ENCODE assay signal across 8 cellular contexts in the genomic region with DNA sequence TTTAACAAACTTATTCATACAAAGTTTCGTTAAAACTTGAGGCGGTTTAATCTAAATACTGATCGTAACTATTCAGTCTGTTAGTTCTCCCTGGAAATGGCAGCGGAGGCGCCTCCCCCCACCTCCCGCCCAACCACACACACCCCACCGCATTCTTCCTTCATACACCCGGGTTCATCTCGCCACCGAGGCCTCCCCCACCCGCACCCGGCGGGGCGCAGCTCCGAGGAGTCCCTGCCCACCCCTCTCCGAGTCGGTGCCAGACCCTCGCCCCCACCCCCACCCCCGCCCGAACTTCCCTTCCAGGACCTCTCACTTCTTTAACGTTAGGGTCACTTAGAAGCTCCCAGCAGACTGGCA. TPM values are rescaled to one million over a fixed set of nuclear protein-coding genes. Genes with fewer than 3 reads are reported as not detected.
DNase-seq lines count a peak whose midpoint lies in the region; ATAC-seq and TF ChIP-seq lines count a peak whose summit lies in the region.

No MANE protein-coding gene starts in this region.

- H4K20me1 ChIP-seq in Karpas-422 (ENCODE audit: insufficient read depth, low read depth, low read length) = peaks cover 18% of the 10 kb centered on the region; the same call in 1 of the 2 replicates

- no peak overlapping the region for H2AFZ ChIP-seq in Karpas-422 (ENCODE audit: low read length)

- no peaks in the 10 kb centered on the region for H3K36me3 ChIP-seq in Karpas-422 (ENCODE audit: insufficient read depth, low read length)
- H3K36me3 ChIP-seq in psoas muscle (ENCODE audit: insufficient read depth in 1 of 2, low read depth in 1 of 2) = no peaks in the 10 kb centered on the region

- no peaks in the 10 kb centered on the region for H3K9me3 ChIP-seq in Karpas-422 (ENCODE audit: low read length)
- H3K9me3 ChIP-seq in psoas muscle = no peaks in the 10 kb centered on the region

- H3K4me3 ChIP-seq in Karpas-422 (ENCODE audit: low read length) (peak overlapping the region; percentile 78), psoas muscle (peak overlapping the region; percentile 92)

- H3K27ac Mint-ChIP-seq in activated T-cell treated with anti-CD3 and anti-CD28 coated beads, Interleukin-2, amount 50 U/mL, for 24 hours = no peak overlapping the region

- H3K4me1 ChIP-seq in Karpas-422 (ENCODE audit: low read length) = peaks cover 60% of the 10 kb centered on the region
- peaks cover 10% of the 10 kb centered on the region for H3K4me1 ChIP-seq in psoas muscle

- H3K9me2 ChIP-seq in Karpas-422 (replicated peaks; ENCODE audit: insufficient read depth, low read length) = no peaks in the 10 kb centered on the region

- H3K27me3 Mint-ChIP-seq in activated T-cell treated with anti-CD3 and anti-CD28 coated beads, Interleukin-2, amount 50 U/mL, for 24 hours = peaks cover 58% of the 10 kb centered on the region

- peaks cover 48% of the 10 kb centered on the region for H3K4me1 Mint-ChIP-seq in activated T-cell treated with anti-CD3 and anti-CD28 coated beads, Interleukin-2, amount 50 U/mL, for 24 hours (ENCODE audit: low read depth)

- peak overlapping the region; percentile 86 for H3K9ac ChIP-seq in Karpas-422 (ENCODE audit: low read length)

- H3K4me2 ChIP-seq in Karpas-422 (ENCODE audit: low read depth, low read length, poor library complexity, severe bottlenecking) = peak overlapping the region; percentile 82

- intact Hi-C loops in head of caudate nucleus (cut with DNase I) = no loop called here
- intact Hi-C loops in psoas muscle (cut with DNase I) = loop anchor here (1.0 to 10.0 kb wide), 4 partner anchors 37 to 121 kb away; no protein-coding TSS in a partner anchor

- H3K27ac ChIP-seq in Karpas-422 (ENCODE audit: low read length) (peak overlapping the region; percentile 95), psoas muscle (peak overlapping the region; percentile 91)

- WGBS in psoas muscle, 3 donors = 0 to 1% (median 0%) methylated on average over 21 of the region's 21 CpGs

- H3K36me3 Mint-ChIP-seq in activated T-cell treated with anti-CD3 and anti-CD28 coated beads, Interleukin-2, amount 50 U/mL, for 24 hours (ENCODE audit: low read depth) = peaks cover 8% of the 10 kb centered on the region

- H3K9me3 Mint-ChIP-seq in activated T-cell treated with anti-CD3 and anti-CD28 coated beads, Interleukin-2, amount 50 U/mL, for 24 hours = no peaks in the 10 kb centered on the region

- H3K27me3 ChIP-seq in Karpas-422 (ENCODE audit: low read length) = no peaks in the 10 kb centered on the region
- H3K27me3 ChIP-seq in psoas muscle (ENCODE audit: insufficient read depth in 3 of 3, low read length in 2 of 3) = no peaks in the 10 kb centered on the region

- peak overlapping the region; percentile 88 for H3K4me3 Mint-ChIP-seq in activated T-cell treated with anti-CD3 and anti-CD28 coated beads, Interleukin-2, amount 50 U/mL, for 24 hours

- no peak for TF ChIP-seq CTCF in psoas muscle (IDR thresholded peaks at IDR 0.05)

- H3K79me2 ChIP-seq in Karpas-422 (ENCODE audit: low read length) = peaks cover 35% of the 10 kb centered on the region

- ATAC-seq in psoas muscle (no peak), GM21390 (IDR thresholded peaks at IDR 0.05; ENCODE audit: unreplicated experiment) (no peak), HG03139 (IDR thresholded peaks at IDR 0.05; ENCODE audit: unreplicated experiment) (no peak), HG03565 (IDR thresholded peaks at IDR 0.05; ENCODE audit: unreplicated experiment) (no peak)

- DNase-seq in DMS53 treated with DMSO at 0.1 percent for 48 hours (lab: John Stamatoyannopoulos, UW; ENCODE audit: unreplicated experiment) = peak; percentile 73
- DNase-seq in Karpas-422 = no peak
- DNase-seq in activated T-cell treated with anti-CD3 and anti-CD28 coated beads, Interleukin-2, amount 50 U/mL, for 24 hours = no peak
- peak in 32 of 42 donors; percentile 29 to 75 (median 51) for DNase-seq in head of caudate nucleus
- DNase-seq in psoas muscle = peak; percentile 30 to 61

RNA-seq across cellular contexts. Expression of a gene that starts 0.9 kb away (rescaled TPM):
- total RNA-seq in Karpas-422 (2014; rRNA removed; shearing (Covaris generic); ENCODE audit: low replicate concordance) = 41.0 and 53.3 TPM in 2 replicates
- 10 to 100 TPM in 3 of 4 donors, 1 to 10 TPM in 1; 9.6 to 20.6 (median 17.2) TPM for total RNA-seq in psoas muscle
- polyA plus RNA-seq in psoas muscle = 1 to 10 TPM; 2.4 to 8.1 (median 2.7) TPM

Comparison
In these comparisons a context has a peak if more than half of its experiments do, and no peak if none do; other contexts are left out.
1. DNase-seq: peak in DMS53 treated with DMSO at 0.1 percent for 48 hours (single experiment), head of caudate nucleus (32 of 42) and psoas muscle (2 of 2); none in Karpas-422 (single experiment) and activated T-cell treated with anti-CD3 and anti-CD28 coated beads, Interleukin-2, amount 50 U/mL, for 24 hours (single experiment).